20 cellular contexts compared by ENCODE assay signal in the genomic region with DNA sequence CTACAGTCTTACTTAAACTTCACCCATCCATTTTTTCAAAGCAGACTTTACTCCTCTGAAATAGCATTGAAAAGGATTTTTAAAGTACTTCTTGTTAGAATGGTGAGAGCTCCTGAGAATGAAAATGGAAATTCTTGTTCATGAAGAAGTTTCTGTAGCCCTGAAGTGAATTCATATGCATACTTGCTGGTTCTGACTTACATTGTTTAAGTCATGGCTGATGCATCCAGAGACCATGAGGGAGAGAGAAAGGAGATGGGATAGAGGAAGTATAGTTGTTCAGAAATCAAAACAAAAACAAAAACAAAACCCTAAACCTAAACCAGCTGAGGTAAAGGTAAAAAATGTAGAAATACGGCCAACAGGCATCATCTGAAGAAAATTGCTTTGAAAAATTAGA. TPM values are rescaled to one million over a fixed set of nuclear protein-coding genes. Genes with fewer than 3 reads are reported as not detected.
DNase-seq lines count a peak whose midpoint lies in the region; ATAC-seq and TF ChIP-seq lines count a peak whose summit lies in the region.
"Had no signal": no experiment of that assay in that cellular context is flagged by ENCODE, and none has a peak within 500 bp of the region (broad histone marks: within the 10 kb centered on the region; RNA-seq: fewer than 3 reads in every experiment).

No MANE protein-coding gene starts in this region.

- no peaks in the 10 kb centered on the region for H3K9me2 ChIP-seq in OCI-LY1 (ENCODE audit: low read depth, low read length)

- peak overlapping the region; percentile 1 for H3K27ac Mint-ChIP-seq in activated naive CD4-positive, alpha-beta T cell treated with anti-CD3 and anti-CD28 coated beads for 36 hours
- no peak overlapping the region for H3K27ac Mint-ChIP-seq in activated naive CD4-positive, alpha-beta T cell treated with anti-CD3 and anti-CD28 coated beads, Interleukin-2, amount 10 ng/mL, durations not matched to agents 7 days and 5 days
- peak overlapping the region; percentile 71 for H3K27ac Mint-ChIP-seq in activated naive CD8-positive, alpha-beta T cell treated with anti-CD3 and anti-CD28 coated beads, Interleukin-2, amount 50 U/mL, for 24 hours
- H3K27ac Mint-ChIP-seq: IgD-negative memory B cell had no signal

- H3K36me3 ChIP-seq in OCI-LY1 (ENCODE audit: insufficient read depth, low read length) (no peaks in the 10 kb centered on the region), HAP-1 (replicated peaks) (no peaks in the 10 kb centered on the region)
- H3K36me3 ChIP-seq: MG63, Peyer's patch, SJSA1 had no signal

- no peak overlapping the region for H3K4me2 ChIP-seq in OCI-LY1 (ENCODE audit: low read length)

- no peaks in the 10 kb centered on the region for H4K20me1 ChIP-seq in OCI-LY1 (ENCODE audit: insufficient read depth, low read length)

- H3K4me3 ChIP-seq in OCI-LY1 (ENCODE audit: low read depth, low read length, poor library complexity, severe bottlenecking) (no peak overlapping the region), HAP-1 (no peak overlapping the region)
- H3K4me3 ChIP-seq: MG63, Peyer's patch, SJSA1 had no signal

- TF ChIP-seq CTCF in OCI-LY1 (IDR thresholded peaks at IDR 0.05; ENCODE audit: low read length) = no peak

- CTCF ChIA-PET in activated naive CD4-positive, alpha-beta T cell treated with anti-CD3 and anti-CD28 coated beads for 36 hours (lab: Charles Lee) = interaction anchor here (1.2 to 1.8 kb wide), 2 partner anchors 47 to 108 kb away, joined by 4 read pairs; no protein-coding TSS in a partner anchor
- CTCF ChIA-PET in activated naive CD4-positive, alpha-beta T cell treated with anti-CD3 and anti-CD28 coated beads, Interleukin-2, amount 10 ng/mL, durations not matched to agents 7 days and 5 days (lab: Charles Lee) = no interaction called here

- peaks cover 20% of the 10 kb centered on the region for H3K4me1 Mint-ChIP-seq in activated naive CD4-positive, alpha-beta T cell treated with anti-CD3 and anti-CD28 coated beads for 36 hours (ENCODE audit: low read depth)
- peaks cover 7% of the 10 kb centered on the region for H3K4me1 Mint-ChIP-seq in activated naive CD4-positive, alpha-beta T cell treated with anti-CD3 and anti-CD28 coated beads, Interleukin-2, amount 10 ng/mL, durations not matched to agents 7 days and 5 days
- peaks cover 44% of the 10 kb centered on the region for H3K4me1 Mint-ChIP-seq in activated naive CD8-positive, alpha-beta T cell treated with anti-CD3 and anti-CD28 coated beads, Interleukin-2, amount 50 U/mL, for 24 hours

- H3K27me3 Mint-ChIP-seq in activated naive CD4-positive, alpha-beta T cell treated with anti-CD3 and anti-CD28 coated beads for 36 hours (ENCODE audit: low read depth) = no peaks in the 10 kb centered on the region
- H3K27me3 Mint-ChIP-seq in activated naive CD4-positive, alpha-beta T cell treated with anti-CD3 and anti-CD28 coated beads, Interleukin-2, amount 10 ng/mL, durations not matched to agents 7 days and 5 days = no peaks in the 10 kb centered on the region
- no peaks in the 10 kb centered on the region for H3K27me3 Mint-ChIP-seq in activated naive CD8-positive, alpha-beta T cell treated with anti-CD3 and anti-CD28 coated beads, Interleukin-2, amount 50 U/mL, for 24 hours
- H3K27me3 Mint-ChIP-seq: IgD-negative memory B cell had no signal

- H3K4me1 ChIP-seq in OCI-LY1 (ENCODE audit: insufficient read depth, low read length, severe bottlenecking) = peaks cover 36% of the 10 kb centered on the region
- H3K4me1 ChIP-seq in HAP-1 = no peaks in the 10 kb centered on the region
- H3K4me1 ChIP-seq: Peyer's patch, SJSA1 had no signal

- no peaks in the 10 kb centered on the region for H3K9me3 ChIP-seq in OCI-LY1 (ENCODE audit: low read length)
- no peaks in the 10 kb centered on the region for H3K9me3 ChIP-seq in HAP-1
- H3K9me3 ChIP-seq: MG63, Peyer's patch, SJSA1 had no signal

- H3K4me3 Mint-ChIP-seq in activated naive CD4-positive, alpha-beta T cell treated with anti-CD3 and anti-CD28 coated beads for 36 hours = no peak overlapping the region
- H3K4me3 Mint-ChIP-seq in activated naive CD4-positive, alpha-beta T cell treated with anti-CD3 and anti-CD28 coated beads, Interleukin-2, amount 10 ng/mL, durations not matched to agents 7 days and 5 days = no peak overlapping the region
- H3K4me3 Mint-ChIP-seq in activated naive CD8-positive, alpha-beta T cell treated with anti-CD3 and anti-CD28 coated beads, Interleukin-2, amount 50 U/mL, for 24 hours = peak overlapping the region; percentile 6

- H3K9ac ChIP-seq in OCI-LY1 (ENCODE audit: low read length) = no peak overlapping the region

- H3K9me3 Mint-ChIP-seq in activated naive CD4-positive, alpha-beta T cell treated with anti-CD3 and anti-CD28 coated beads for 36 hours = no peaks in the 10 kb centered on the region
- H3K9me3 Mint-ChIP-seq in activated naive CD4-positive, alpha-beta T cell treated with anti-CD3 and anti-CD28 coated beads, Interleukin-2, amount 10 ng/mL, durations not matched to agents 7 days and 5 days = no peaks in the 10 kb centered on the region
- peaks cover 12% of the 10 kb centered on the region for H3K9me3 Mint-ChIP-seq in activated naive CD8-positive, alpha-beta T cell treated with anti-CD3 and anti-CD28 coated beads, Interleukin-2, amount 50 U/mL, for 24 hours
- H3K9me3 Mint-ChIP-seq: IgD-negative memory B cell had no signal

- no peak for DNase-seq in activated naive CD4-positive, alpha-beta T cell treated with anti-CD3 and anti-CD28 coated beads for 36 hours
- DNase-seq in activated naive CD4-positive, alpha-beta T cell treated with anti-CD3 and anti-CD28 coated beads, Interleukin-2, amount 10 ng/mL, durations not matched to agents 7 days and 5 days = no peak
- DNase-seq in activated naive CD8-positive, alpha-beta T cell treated with anti-CD3 and anti-CD28 coated beads, Interleukin-2, amount 50 U/mL, for 24 hours = no peak
- no peak for DNase-seq in HAP-1 (ENCODE audit: low spot score in 2 of 2)
- DNase-seq: AML-193, Kasumi-1, MG63, NCI-H1092, NCI-H146, NCI-H2029 treated with DMSO at 0.1 percent for 48 hours, NCI-H2171 treated with DMSO at 0.1 percent for 48 hours, NCI-H446, NCI-H526 treated with DMSO at 0.1 percent for 48 hours, Peyer's patch had no signal

- H3K27ac ChIP-seq in OCI-LY1 (ENCODE audit: low read depth, low read length, poor library complexity, severe bottlenecking) = peak overlapping the region; percentile 46
- H3K27ac ChIP-seq: C4-2B, Peyer's patch, SJSA1 had no signal

- intact Hi-C loops in activated naive CD4-positive, alpha-beta T cell treated with anti-CD3 and anti-CD28 coated beads for 36 hours (cut with micrococcal nuclease) = no loop called here

- H3F3A ChIP-seq in OCI-LY1 (ENCODE audit: insufficient read depth, low read length) = no peaks in the 10 kb centered on the region

- H3K27me3 ChIP-seq in OCI-LY1 (ENCODE audit: insufficient read depth, low read length) (no peaks in the 10 kb centered on the region), HAP-1 (ENCODE audit: low read depth) (no peaks in the 10 kb centered on the region)
- H3K27me3 ChIP-seq: MG63, Peyer's patch, SJSA1 had no signal

- no peaks in the 10 kb centered on the region for H3K79me2 ChIP-seq in OCI-LY1 (ENCODE audit: insufficient read depth, low read length)

- peak overlapping the region; percentile 7; the same call in 1 of the 2 replicates for H2AFZ ChIP-seq in OCI-LY1 (ENCODE audit: low read length)

- in situ Hi-C loops in HAP-1 (cut with MboI; ENCODE audit: low sequenced_read_pairs) = no loop called here

- no peaks in the 10 kb centered on the region for H3K36me3 Mint-ChIP-seq in activated naive CD4-positive, alpha-beta T cell treated with anti-CD3 and anti-CD28 coated beads for 36 hours (ENCODE audit: low read depth)
- H3K36me3 Mint-ChIP-seq in activated naive CD4-positive, alpha-beta T cell treated with anti-CD3 and anti-CD28 coated beads, Interleukin-2, amount 10 ng/mL, durations not matched to agents 7 days and 5 days = peaks cover 8% of the 10 kb centered on the region
- no peaks in the 10 kb centered on the region for H3K36me3 Mint-ChIP-seq in activated naive CD8-positive, alpha-beta T cell treated with anti-CD3 and anti-CD28 coated beads, Interleukin-2, amount 50 U/mL, for 24 hours (ENCODE audit: low read depth)
- H3K36me3 Mint-ChIP-seq: IgD-negative memory B cell had no signal

- peak; percentile 80 for ATAC-seq in activated naive CD8-positive, alpha-beta T cell treated with anti-CD3 and anti-CD28 coated beads, Interleukin-2, amount 50 U/mL, for 24 hours
- ATAC-seq in GM19035 (IDR thresholded peaks at IDR 0.05; ENCODE audit: unreplicated experiment) = no peak
- no peak for ATAC-seq in HG03521 (IDR thresholded peaks at IDR 0.05; ENCODE audit: unreplicated experiment)

RNA-seq across cellular contexts. Expression of a gene that starts 27.1 kb away (rescaled TPM):
- 10 to 100 TPM; 41.1 to 43.0 TPM for total RNA-seq in activated naive CD4-positive, alpha-beta T cell treated with anti-CD3 and anti-CD28 coated beads for 36 hours
- total RNA-seq: SJSA1 had no signal
